ENCODE assay signal across 16 cellular contexts in the genomic region with DNA sequence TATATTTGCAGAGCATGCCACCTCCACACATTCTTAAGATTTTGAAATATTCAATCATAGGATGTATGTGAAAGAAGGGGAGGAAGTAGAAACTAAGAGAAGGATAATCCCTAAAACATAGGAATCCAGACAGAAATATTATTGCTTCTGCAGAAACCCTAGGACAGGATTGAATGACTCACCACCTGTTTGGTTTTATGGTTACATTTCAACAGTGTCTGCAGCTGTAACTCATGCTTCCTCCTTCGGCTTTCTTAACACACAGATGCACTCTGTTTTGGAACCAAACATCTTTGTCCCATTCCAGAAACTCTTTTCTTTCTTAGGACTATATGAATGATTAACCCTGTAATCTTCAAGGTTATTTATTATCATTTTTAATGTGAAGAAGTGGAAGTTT. TPM values are rescaled to one million over a fixed set of nuclear protein-coding genes. Genes with fewer than 3 reads are reported as not detected.
DNase-seq lines count a peak whose midpoint lies in the region; ATAC-seq and TF ChIP-seq lines count a peak whose summit lies in the region.
"Had no signal": no experiment of that assay in that cellular context is flagged by ENCODE, and none has a peak within 500 bp of the region (broad histone marks: within the 10 kb centered on the region; RNA-seq: fewer than 3 reads in every experiment).

No MANE protein-coding gene starts in this region.

- no peaks in the 10 kb centered on the region for H3K27me3 ChIP-seq in SK-N-SH (ENCODE audit: insufficient read depth)
- H3K27me3 ChIP-seq: stomach had no signal

- no peaks in the 10 kb centered on the region for H3K36me3 Mint-ChIP-seq in activated naive CD4-positive, alpha-beta T cell treated with anti-CD3 and anti-CD28 coated beads, Interleukin-2, amount 10 ng/mL, durations not matched to agents 7 days and 5 days
- H3K36me3 Mint-ChIP-seq: activated naive CD4-positive, alpha-beta T cell treated with anti-CD3 and anti-CD28 coated beads, Interleukin-2, amount 50 U/mL, for 72 hours had no signal

- H2AFZ ChIP-seq in SK-N-SH (ENCODE audit: low read depth) = no peak overlapping the region

- no peaks in the 10 kb centered on the region for H3K79me2 ChIP-seq in SK-N-SH (ENCODE audit: insufficient read depth)

- CTCF ChIA-PET in SK-N-SH (lab: Yijun Ruan, JAX) = no interaction called here
- CTCF ChIA-PET in activated naive CD4-positive, alpha-beta T cell treated with anti-CD3 and anti-CD28 coated beads, Interleukin-2, amount 10 ng/mL, durations not matched to agents 7 days and 5 days (lab: Charles Lee) = no interaction called here

- TF ChIP-seq EP300 in SK-N-SH (IDR thresholded peaks at IDR 0.05; ENCODE audit: borderline replicate concordance in 1 of 2, low read depth in 1 of 2, low read length in 1 of 2) = no peak

- no peak overlapping the region for H3K27ac ChIP-seq in SK-N-SH (ENCODE audit: low read depth in 2 of 2, low read length in 1 of 2)
- H3K27ac ChIP-seq: stomach had no signal

- H3K9me3 Mint-ChIP-seq in activated naive CD4-positive, alpha-beta T cell treated with anti-CD3 and anti-CD28 coated beads, Interleukin-2, amount 10 ng/mL, durations not matched to agents 7 days and 5 days = no peaks in the 10 kb centered on the region
- H3K9me3 Mint-ChIP-seq: activated naive CD4-positive, alpha-beta T cell treated with anti-CD3 and anti-CD28 coated beads, Interleukin-2, amount 50 U/mL, for 72 hours; T-helper 1 cell treated with Interleukin-12 subunit alpha and Interleukin-12 subunit beta and Interleukin-4 antibody, amounts not matched to agents 30 μg/mL and 1 μg/mL, for 36 hours had no signal

- no peaks in the 10 kb centered on the region for H3K36me3 ChIP-seq in SK-N-SH (replicated peaks in 1 of 2; ENCODE audit: control insufficient read depth in 1 of 2, insufficient read depth in 2 of 2, low read length in 1 of 2)
- H3K36me3 ChIP-seq: stomach had no signal

- DNase-seq in NOMO-1 treated with DMSO at 0.1 percent for 48 hours (lab: John Stamatoyannopoulos, UW; ENCODE audit: unreplicated experiment) = peak; percentile 13
- no peak for DNase-seq in NOMO-1 treated with dmso at 0.1 percent for 144 hours (lab: John Stamatoyannopoulos, UW; ENCODE audit: unreplicated experiment)
- peak; percentile 89 for DNase-seq in MV-4-11 (lab: John Stamatoyannopoulos, UW)
- DNase-seq in fibroblast of gingiva (ENCODE audit: low read depth) = peak; percentile 46
- peak; percentile 42 for DNase-seq in superior temporal gyrus (ENCODE audit: extremely low spot score)
- DNase-seq in SK-N-SH = no peak
- DNase-seq in activated naive CD4-positive, alpha-beta T cell treated with anti-CD3 and anti-CD28 coated beads, Interleukin-2, amount 10 ng/mL, durations not matched to agents 7 days and 5 days = no peak
- DNase-seq: 8988T; central memory CD4-positive, alpha-beta T cell; NCI-H1417; NCI-H446 treated with DMSO at 0.1 percent for 48 hours; stomach had no signal

- H3K4me1 Mint-ChIP-seq in activated naive CD4-positive, alpha-beta T cell treated with anti-CD3 and anti-CD28 coated beads, Interleukin-2, amount 10 ng/mL, durations not matched to agents 7 days and 5 days = no peaks in the 10 kb centered on the region

- no peaks in the 10 kb centered on the region for H3K9me3 ChIP-seq in SK-N-SH
- H3K9me3 ChIP-seq: stomach had no signal

- H3K9me2 ChIP-seq in SK-N-SH = no peaks in the 10 kb centered on the region

- no peaks in the 10 kb centered on the region for H3F3A ChIP-seq in SK-N-SH (replicated peaks; ENCODE audit: insufficient read depth)

- H3K27ac Mint-ChIP-seq in activated naive CD4-positive, alpha-beta T cell treated with anti-CD3 and anti-CD28 coated beads, Interleukin-2, amount 10 ng/mL, durations not matched to agents 7 days and 5 days = no peak overlapping the region
- H3K27ac Mint-ChIP-seq: activated naive CD4-positive, alpha-beta T cell treated with anti-CD3 and anti-CD28 coated beads, Interleukin-2, amount 50 U/mL, for 72 hours; T-helper 1 cell treated with Interleukin-12 subunit alpha and Interleukin-12 subunit beta and Interleukin-4 antibody, amounts not matched to agents 30 μg/mL and 1 μg/mL, for 36 hours had no signal

- ATAC-seq in GM21723 (IDR thresholded peaks at IDR 0.05; ENCODE audit: unreplicated experiment) = no peak
- ATAC-seq: activated naive CD4-positive, alpha-beta T cell treated with anti-CD3 and anti-CD28 coated beads, Interleukin-2, amount 50 U/mL, for 72 hours; Panc1 had no signal

- no peak overlapping the region for H3K4me3 Mint-ChIP-seq in activated naive CD4-positive, alpha-beta T cell treated with anti-CD3 and anti-CD28 coated beads, Interleukin-2, amount 10 ng/mL, durations not matched to agents 7 days and 5 days
- H3K4me3 Mint-ChIP-seq: T-helper 1 cell treated with Interleukin-12 subunit alpha and Interleukin-12 subunit beta and Interleukin-4 antibody, amounts not matched to agents 30 μg/mL and 1 μg/mL, for 36 hours had no signal

- no peak overlapping the region for H3K4me2 ChIP-seq in SK-N-SH

- 50% methylated on average over 1 of the region's 1 CpG for WGBS in SK-N-SH (ENCODE audit: low lambda C conversion rate)

- no peak overlapping the region for H3K9ac ChIP-seq in SK-N-SH

- no peak overlapping the region for H3K4me3 ChIP-seq in SK-N-SH (ENCODE audit: low read depth in 2 of 2, low read length in 1 of 2)
- H3K4me3 ChIP-seq: stomach had no signal

- H3K4me1 ChIP-seq in SK-N-SH (ENCODE audit: control insufficient read depth in 1 of 2, insufficient read depth in 2 of 2, low read depth in 1 of 2, low read length in 1 of 2) = peaks cover 0 to 2% of the 10 kb centered on the region in 2 experiments; a peak in 2 of 4 replicates
- H3K4me1 ChIP-seq: stomach had no signal

- no peak for TF ChIP-seq CTCF in SK-N-SH (IDR thresholded peaks at IDR 0.05)

- no peaks in the 10 kb centered on the region for H3K27me3 Mint-ChIP-seq in activated naive CD4-positive, alpha-beta T cell treated with anti-CD3 and anti-CD28 coated beads, Interleukin-2, amount 10 ng/mL, durations not matched to agents 7 days and 5 days

- no peak for TF ChIP-seq RAD21 in SK-N-SH (IDR thresholded peaks at IDR 0.05; ENCODE audit: low read length)

- POLR2A ChIA-PET in SK-N-SH (lab: Yijun Ruan, JAX) = no interaction called here

- H4K20me1 ChIP-seq in SK-N-SH (ENCODE audit: insufficient read depth) = no peaks in the 10 kb centered on the region

TF ChIP-seq in SK-N-SH, 30 proteins besides CTCF, POLR2A, EP300 and RAD21 (continues in another document):
- TF ChIP-seq MAX (IDR thresholded peaks at IDR 0.05; ENCODE audit: low read depth) (no peak), JUND (IDR thresholded peaks at IDR 0.05) (no peak), NFIC (IDR thresholded peaks at IDR 0.05; ENCODE audit: borderline replicate concordance) (no peak), MXI1 (IDR thresholded peaks at IDR 0.05; ENCODE audit: low read depth, low read length) (no peak), GABPA (IDR thresholded peaks at IDR 0.05; ENCODE audit: low read depth) (no peak), USF1 (IDR thresholded peaks at IDR 0.05; ENCODE audit: borderline replicate concordance, low read depth) (no peak), FOXJ3 (CRISPR knock-in tag; IDR thresholded peaks at IDR 0.05) (no peak), TCF12 (IDR thresholded peaks at IDR 0.05) (no peak), FOSL2 (IDR thresholded peaks at IDR 0.05; ENCODE audit: borderline replicate concordance, low read depth) (no peak)
- TF ChIP-seq, protein P1, sequence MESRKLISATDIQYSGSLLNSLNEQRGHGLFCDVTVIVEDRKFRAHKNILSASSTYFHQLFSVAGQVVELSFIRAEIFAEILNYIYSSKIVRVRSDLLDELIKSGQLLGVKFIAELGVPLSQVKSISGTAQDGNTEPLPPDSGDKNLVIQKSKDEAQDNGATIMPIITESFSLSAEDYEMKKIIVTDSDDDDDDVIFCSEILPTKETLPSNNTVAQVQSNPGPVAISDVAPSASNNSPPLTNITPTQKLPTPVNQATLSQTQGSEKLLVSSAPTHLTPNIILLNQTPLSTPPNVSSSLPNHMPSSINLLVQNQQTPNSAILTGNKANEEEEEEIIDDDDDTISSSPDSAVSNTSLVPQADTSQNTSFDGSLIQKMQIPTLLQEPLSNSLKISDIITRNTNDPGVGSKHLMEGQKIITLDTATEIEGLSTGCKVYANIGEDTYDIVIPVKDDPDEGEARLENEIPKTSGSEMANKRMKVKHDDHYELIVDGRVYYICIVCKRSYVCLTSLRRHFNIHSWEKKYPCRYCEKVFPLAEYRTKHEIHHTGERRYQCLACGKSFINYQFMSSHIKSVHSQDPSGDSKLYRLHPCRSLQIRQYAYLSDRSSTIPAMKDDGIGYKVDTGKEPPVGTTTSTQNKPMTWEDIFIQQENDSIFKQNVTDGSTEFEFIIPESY (IDR thresholded peaks at IDR 0.05; ENCODE audit: borderline replicate concordance, low read depth) = no peak
- TF ChIP-seq, protein P2, sequence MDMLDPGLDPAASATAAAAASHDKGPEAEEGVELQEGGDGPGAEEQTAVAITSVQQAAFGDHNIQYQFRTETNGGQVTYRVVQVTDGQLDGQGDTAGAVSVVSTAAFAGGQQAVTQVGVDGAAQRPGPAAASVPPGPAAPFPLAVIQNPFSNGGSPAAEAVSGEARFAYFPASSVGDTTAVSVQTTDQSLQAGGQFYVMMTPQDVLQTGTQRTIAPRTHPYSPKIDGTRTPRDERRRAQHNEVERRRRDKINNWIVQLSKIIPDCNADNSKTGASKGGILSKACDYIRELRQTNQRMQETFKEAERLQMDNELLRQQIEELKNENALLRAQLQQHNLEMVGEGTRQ (IDR thresholded peaks at IDR 0.05; ENCODE audit: borderline replicate concordance, low read depth, low read length) = no peak

RNA-seq across cellular contexts. Expression of gene RGS7, which starts 20.7 kb away (rescaled TPM):
- polyA plus RNA-seq in SK-N-SH (2012; rRNA removed) = 0.36 and 0.60 TPM in 2 replicates
- polyA plus RNA-seq in SK-N-SH (2012; cell fraction: cytosol; rRNA removed) = 0.69 and 0.95 TPM in 2 replicates
- 0.16 and 0.21 TPM in 2 replicates for polyA plus RNA-seq in SK-N-SH (2012; cell fraction: nucleus; rRNA removed)

Comparison
In these comparisons a context has a peak if more than half of its experiments do, and no peak if none do; other contexts are left out.
1. DNase-seq: peak in NOMO-1 treated with DMSO at 0.1 percent for 48 hours (single experiment), MV-4-11 (single experiment), fibroblast of gingiva (single experiment) and superior temporal gyrus (single experiment); none in NOMO-1 treated with dmso at 0.1 percent for 144 hours (single experiment), SK-N-SH (single experiment) and activated naive CD4-positive, alpha-beta T cell treated with anti-CD3 and anti-CD28 coated beads, Interleukin-2, amount 10 ng/mL, durations not matched to agents 7 days and 5 days (single experiment).